Comparison of ENCODE assay signal across 10 cellular contexts in the genomic region with DNA sequence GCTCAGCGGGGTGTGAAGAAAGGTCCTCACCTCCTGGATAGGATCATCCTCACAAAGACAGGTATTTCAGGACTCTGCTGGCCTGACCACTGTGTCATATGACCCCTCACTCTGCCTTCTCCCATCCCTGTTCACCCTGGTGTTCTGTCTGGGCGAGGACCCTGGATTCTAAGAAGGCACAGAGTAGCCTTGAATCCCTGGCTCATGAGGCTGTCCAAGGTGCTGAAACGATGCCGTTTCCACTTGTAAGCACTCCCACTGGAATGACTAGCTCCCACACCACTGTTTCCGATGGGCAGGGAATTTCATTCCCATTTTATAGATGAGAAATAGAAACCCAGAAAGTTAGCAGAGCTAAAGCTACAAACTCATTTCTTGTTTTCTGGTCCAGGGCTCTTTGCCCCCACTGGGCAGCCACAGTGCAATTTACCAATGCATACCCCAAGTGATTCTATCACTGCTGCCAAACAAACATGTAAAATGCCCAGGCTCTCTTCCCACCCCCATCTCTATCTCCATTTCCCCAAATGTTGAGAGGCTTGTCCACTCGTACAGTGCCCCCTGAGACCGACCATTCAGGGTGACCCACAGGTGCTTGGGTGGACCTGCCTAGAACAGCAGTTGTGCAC.
DNase-seq lines count a peak whose midpoint lies in the region; TF ChIP-seq lines count a peak whose summit lies in the region.
"Had no signal": no experiment of that assay in that cellular context is flagged by ENCODE, and none has a peak within 500 bp of the region (broad histone marks: within the 10 kb centered on the region; RNA-seq: fewer than 3 reads in every experiment).

No MANE protein-coding gene starts in this region.

- no peaks in the 10 kb centered on the region for H3K79me2 ChIP-seq in fibroblast of lung (ENCODE audit: control insufficient read depth, insufficient read depth, low read length)
- H3K79me2 ChIP-seq in smooth muscle cell (ENCODE audit: low read depth) = no peaks in the 10 kb centered on the region

- peak; percentile 42 for DNase-seq in activated naive CD4-positive, alpha-beta T cell treated with anti-CD3 and anti-CD28 coated beads, Interleukin-2, amount 10 ng/mL, durations not matched to agents 7 days and 5 days
- no peak for DNase-seq in activated naive CD4-positive, alpha-beta T cell treated with Interleukin-2 at 50 U/mL for 16 hours
- DNase-seq in RPMI8226 (peak; percentile 61), fibroblast of lung (ENCODE audit: low read depth in 2 of 2) (peak; percentile 61 to 70), smooth muscle cell (lab: John Stamatoyannopoulos, UW; ENCODE audit: unreplicated experiment) (peak; percentile 1), lower leg skin (ENCODE audit: low spot score in 2 of 2) (no peak), NCI-H2196 treated with DMSO at 0.1 percent for 48 hours (lab: John Stamatoyannopoulos, UW; ENCODE audit: unreplicated experiment) (no peak), NCI-H1417 treated with DMSO at 0.1 percent for 48 hours (lab: John Stamatoyannopoulos, UW) (no peak)
- DNase-seq: BE2C, SHP77 had no signal

- no peaks in the 10 kb centered on the region for H3K9me3 ChIP-seq in fibroblast of lung (ENCODE audit: control insufficient read depth, insufficient read depth, low read depth, low read length)
- H3K9me3 ChIP-seq in smooth muscle cell (replicated peaks; ENCODE audit: low read depth) = no peaks in the 10 kb centered on the region
- H3K9me3 ChIP-seq: BE2C had no signal

- peaks cover 3% of the 10 kb centered on the region for H3K4me1 Mint-ChIP-seq in activated naive CD4-positive, alpha-beta T cell treated with anti-CD3 and anti-CD28 coated beads, Interleukin-2, amount 10 ng/mL, durations not matched to agents 7 days and 5 days

- intact Hi-C loops in lower leg skin (cut with DNase I; ENCODE audit: low total_unique reads) = no loop called here

- no peaks in the 10 kb centered on the region for H3F3A ChIP-seq in smooth muscle cell (ENCODE audit: low read depth)

- peaks cover 16% of the 10 kb centered on the region for H3K27me3 Mint-ChIP-seq in activated naive CD4-positive, alpha-beta T cell treated with anti-CD3 and anti-CD28 coated beads, Interleukin-2, amount 10 ng/mL, durations not matched to agents 7 days and 5 days

- no peak overlapping the region for H3K4me3 ChIP-seq in fibroblast of lung (replicated peaks in 1 of 4; ENCODE audit: control extremely low read depth in 1 of 4, insufficient read depth in 1 of 4, low read depth in 3 of 4, low read length in 4 of 4)
- no peak overlapping the region for H3K4me3 ChIP-seq in smooth muscle cell
- no peak overlapping the region for H3K4me3 ChIP-seq in lower leg skin (ENCODE audit: low read depth, poor library complexity, severe bottlenecking)

- no peak overlapping the region for H3K27ac Mint-ChIP-seq in activated naive CD4-positive, alpha-beta T cell treated with anti-CD3 and anti-CD28 coated beads, Interleukin-2, amount 10 ng/mL, durations not matched to agents 7 days and 5 days

- H3K9ac ChIP-seq in fibroblast of lung (ENCODE audit: insufficient read depth, low read length) (no peak overlapping the region), smooth muscle cell (ENCODE audit: low read depth) (no peak overlapping the region)

- H4K20me1 ChIP-seq in fibroblast of lung (ENCODE audit: control insufficient read depth, extremely low read depth, insufficient read depth, low read length) (no peaks in the 10 kb centered on the region), smooth muscle cell (ENCODE audit: low read depth) (no peaks in the 10 kb centered on the region)

- H3K4me2 ChIP-seq in fibroblast of lung (ENCODE audit: extremely low read depth, insufficient read depth, low read length) (no peak overlapping the region), smooth muscle cell (no peak overlapping the region)

- CTCF ChIA-PET in activated naive CD4-positive, alpha-beta T cell treated with anti-CD3 and anti-CD28 coated beads, Interleukin-2, amount 10 ng/mL, durations not matched to agents 7 days and 5 days (lab: Charles Lee) = no interaction called here

- no peak overlapping the region for H2AFZ ChIP-seq in fibroblast of lung (ENCODE audit: low read length)
- no peak overlapping the region for H2AFZ ChIP-seq in smooth muscle cell (ENCODE audit: low read depth)

- H3K4me3 Mint-ChIP-seq in activated naive CD4-positive, alpha-beta T cell treated with anti-CD3 and anti-CD28 coated beads, Interleukin-2, amount 10 ng/mL, durations not matched to agents 7 days and 5 days = no peak overlapping the region

- no peaks in the 10 kb centered on the region for H3K4me1 ChIP-seq in fibroblast of lung (ENCODE audit: control insufficient read depth, extremely low read depth, insufficient read depth, low read length)
- no peaks in the 10 kb centered on the region for H3K4me1 ChIP-seq in smooth muscle cell (ENCODE audit: low read depth)

- H3K27ac ChIP-seq in fibroblast of lung (ENCODE audit: insufficient read depth, low read length) (no peak overlapping the region), smooth muscle cell (ENCODE audit: low read depth) (no peak overlapping the region)

- no peak for TF ChIP-seq POLR2A in lower leg skin (IDR thresholded peaks at IDR 0.05)

- H3K36me3 ChIP-seq in fibroblast of lung (ENCODE audit: control insufficient read depth, insufficient read depth, low read length) = no peaks in the 10 kb centered on the region
- no peaks in the 10 kb centered on the region for H3K36me3 ChIP-seq in smooth muscle cell (ENCODE audit: low read depth)
- H3K36me3 ChIP-seq: BE2C had no signal

- TF ChIP-seq CTCF in fibroblast of lung (conservative IDR thresholded peaks at IDR 0.05 in 1 of 2, IDR thresholded peaks at IDR 0.05 in 1 of 2; ENCODE audit: low read depth in 1 of 2, low read length in 2 of 2) (no peak), smooth muscle cell (IDR thresholded peaks at IDR 0.05; ENCODE audit: borderline replicate concordance, insufficient read depth, poor library complexity, severe bottlenecking) (no peak), lower leg skin (IDR thresholded peaks at IDR 0.05) (no peak)

- peaks cover 3% of the 10 kb centered on the region for H3K27me3 ChIP-seq in fibroblast of lung (ENCODE audit: control insufficient read depth, insufficient read depth, low read length)
- peaks cover under 1% of the 10 kb centered on the region for H3K27me3 ChIP-seq in smooth muscle cell (ENCODE audit: low read depth)
- H3K27me3 ChIP-seq: BE2C had no signal

- no peaks in the 10 kb centered on the region for H3K36me3 Mint-ChIP-seq in activated naive CD4-positive, alpha-beta T cell treated with anti-CD3 and anti-CD28 coated beads, Interleukin-2, amount 10 ng/mL, durations not matched to agents 7 days and 5 days

- 57% methylated on average over 7 of the region's 7 CpGs for WGBS in smooth muscle cell (ENCODE audit: low lambda C conversion rate)
- WGBS in lower leg skin, 2 donors = 38 to 46% methylated on average over 7 of the region's 7 CpGs

- no peaks in the 10 kb centered on the region for H3K9me3 Mint-ChIP-seq in activated naive CD4-positive, alpha-beta T cell treated with anti-CD3 and anti-CD28 coated beads, Interleukin-2, amount 10 ng/mL, durations not matched to agents 7 days and 5 days

Comparison
In these comparisons a context has a peak if more than half of its experiments do, and no peak if none do; other contexts are left out.
1. DNase-seq: peak in activated naive CD4-positive, alpha-beta T cell treated with anti-CD3 and anti-CD28 coated beads, Interleukin-2, amount 10 ng/mL, durations not matched to agents 7 days and 5 days (single experiment), RPMI8226 (single experiment), fibroblast of lung (2 of 2) and smooth muscle cell (single experiment); none in activated naive CD4-positive, alpha-beta T cell treated with Interleukin-2 at 50 U/mL for 16 hours (single experiment), lower leg skin (0 of 2), NCI-H2196 treated with DMSO at 0.1 percent for 48 hours (single experiment) and NCI-H1417 treated with DMSO at 0.1 percent for 48 hours (single experiment).